Comparison of ENCODE assay signal across 11 cellular contexts in the genomic region with DNA sequence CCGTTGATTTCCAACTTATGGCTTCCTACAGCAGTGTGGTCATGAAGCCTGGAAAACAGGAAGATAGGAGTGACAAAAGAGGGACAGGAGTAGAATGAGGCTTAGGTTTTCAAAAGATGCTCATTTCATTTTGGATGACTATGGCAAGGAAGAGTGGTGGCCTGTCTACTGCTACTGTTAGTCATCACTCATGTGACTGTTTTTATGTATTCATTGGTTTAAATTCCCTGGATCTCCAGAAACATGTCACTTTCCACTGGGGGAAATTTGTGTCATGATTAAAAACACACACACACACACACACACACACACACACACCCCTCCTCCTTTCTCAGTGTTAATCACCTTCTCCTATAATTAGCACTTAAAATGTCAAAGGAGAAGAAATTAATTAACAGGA. TPM values are rescaled to one million over a fixed set of nuclear protein-coding genes. Genes with fewer than 3 reads are reported as not detected.
DNase-seq lines count a peak whose midpoint lies in the region; ATAC-seq and TF ChIP-seq lines count a peak whose summit lies in the region.
"Had no signal": no experiment of that assay in that cellular context is flagged by ENCODE, and none has a peak within 500 bp of the region (broad histone marks: within the 10 kb centered on the region; RNA-seq: fewer than 3 reads in every experiment).

No MANE protein-coding gene starts in this region.

- peak overlapping the region; percentile 95 for H3K27ac Mint-ChIP-seq in activated naive CD8-positive, alpha-beta T cell treated with anti-CD3 and anti-CD28 coated beads, Interleukin-2, amount 10 ng/mL, durations not matched to agents 7 days and 5 days

- H3K4me1 ChIP-seq in GM23248 (ENCODE audit: insufficient read depth) (peaks cover 28% of the 10 kb centered on the region), mucosa of rectum (ENCODE audit: control insufficient read depth in 2 of 2, insufficient read depth in 2 of 2, low read length in 2 of 2) (peaks cover 10 to 21% of the 10 kb centered on the region in 2 donors)

- H3K79me2 ChIP-seq in GM23248 (ENCODE audit: insufficient read depth) = peaks cover 5% of the 10 kb centered on the region; the same call in 1 of the 2 replicates

- H3K9me3 Mint-ChIP-seq in activated naive CD8-positive, alpha-beta T cell treated with anti-CD3 and anti-CD28 coated beads, Interleukin-2, amount 10 ng/mL, durations not matched to agents 7 days and 5 days = no peaks in the 10 kb centered on the region

- no peak for ATAC-seq in activated naive CD8-positive, alpha-beta T cell treated with anti-CD3 and anti-CD28 coated beads, Interleukin-2, amount 10 ng/mL, durations not matched to agents 7 days and 5 days (ENCODE audit: low read depth)
- ATAC-seq in HG02759 (IDR thresholded peaks at IDR 0.05; ENCODE audit: unreplicated experiment) = no peak

- no peaks in the 10 kb centered on the region for H3K9me3 ChIP-seq in GM23248 (ENCODE audit: low read depth)
- H3K9me3 ChIP-seq in mucosa of rectum (ENCODE audit: control insufficient read depth in 2 of 2, low read length in 2 of 2) = no peaks in the 10 kb centered on the region

- peak overlapping the region; percentile 81; the same call in 1 of the 2 replicates for H2AFZ ChIP-seq in GM23248

- POLR2A ChIA-PET in activated naive CD8-positive, alpha-beta T cell treated with anti-CD3 and anti-CD28 coated beads, Interleukin-2, amount 10 ng/mL, durations not matched to agents 7 days and 5 days (lab: Charles Lee) = interaction anchor here (1.2 to 7.5 kb wide), 6 partner anchors 9 to 73 kb away, joined by 3 to 144 read pairs (median 10); a partner anchor contains a TSS

- peaks cover 20% of the 10 kb centered on the region; the same call in 1 of the 2 replicates for H3F3A ChIP-seq in GM23248 (ENCODE audit: insufficient read depth)

- H3K27ac ChIP-seq in C4-2B (peak overlapping the region; percentile 47), GM23248 (peak overlapping the region; percentile 58; the same call in 1 of the 2 replicates), mucosa of rectum (ENCODE audit: low read depth in 2 of 2, low read length in 2 of 2) (no peak overlapping the region)

- H4K20me1 ChIP-seq in GM23248 (ENCODE audit: insufficient read depth) = no peaks in the 10 kb centered on the region

- H3K4me3 Mint-ChIP-seq in activated naive CD8-positive, alpha-beta T cell treated with anti-CD3 and anti-CD28 coated beads, Interleukin-2, amount 10 ng/mL, durations not matched to agents 7 days and 5 days = peak overlapping the region; percentile 86

- H3K9ac ChIP-seq in GM23248 (peak overlapping the region; percentile 49; the same call in 1 of the 2 replicates), mucosa of rectum (ENCODE audit: low read depth in 1 of 2, low read length in 2 of 2) (no peak overlapping the region)

- peaks cover 38% of the 10 kb centered on the region for H3K4me1 Mint-ChIP-seq in activated naive CD8-positive, alpha-beta T cell treated with anti-CD3 and anti-CD28 coated beads, Interleukin-2, amount 10 ng/mL, durations not matched to agents 7 days and 5 days

- in situ Hi-C loops in GM23248 (cut with MboI) = no loop called here
- in situ Hi-C loops in G401 (cut with HindIII; ENCODE audit: low sequenced_read_pairs) = no loop called here

- H3K9me2 ChIP-seq in GM23248 (ENCODE audit: insufficient read depth) = no peaks in the 10 kb centered on the region

- DNase-seq in GM23248 (peak; percentile 63), NCI-H774 (lab: John Stamatoyannopoulos, UW) (no peak), G401 (ENCODE audit: low spot score) (no peak)
- no peak for DNase-seq in activated naive CD8-positive, alpha-beta T cell treated with anti-CD3 and anti-CD28 coated beads, Interleukin-2, amount 10 ng/mL, durations not matched to agents 7 days and 5 days
- no peak for DNase-seq in effector CD8-positive, alpha-beta T cell (lab: John Stamatoyannopoulos, UW)
- DNase-seq: GDM1; NCI-H1092; stimulated activated CD8-positive, alpha-beta memory T cell treated with anti-CD3 and anti-CD28 coated beads, Interleukin-4, amount 100 ng/mL, for 48 hours had no signal

- H3K36me3 ChIP-seq in GM23248 (ENCODE audit: low read depth) (no peaks in the 10 kb centered on the region), mucosa of rectum (ENCODE audit: control insufficient read depth in 2 of 2, insufficient read depth in 2 of 2, low read length in 2 of 2) (no peaks in the 10 kb centered on the region)

- H3K27me3 ChIP-seq in GM23248 (replicated peaks; ENCODE audit: insufficient read depth) (no peaks in the 10 kb centered on the region), mucosa of rectum (ENCODE audit: control insufficient read depth in 2 of 2, insufficient read depth in 2 of 2, low read length in 2 of 2) (no peaks in the 10 kb centered on the region)

- H3K36me3 Mint-ChIP-seq in activated naive CD8-positive, alpha-beta T cell treated with anti-CD3 and anti-CD28 coated beads, Interleukin-2, amount 10 ng/mL, durations not matched to agents 7 days and 5 days = peaks cover 23% of the 10 kb centered on the region

- no peak for TF ChIP-seq CTCF in C4-2B (conservative IDR thresholded peaks at IDR 0.05)

- peak overlapping the region; percentile 71; the same call in 1 of the 2 replicates for H3K4me3 ChIP-seq in GM23248
- H3K4me3 ChIP-seq in mucosa of rectum (ENCODE audit: low read length in 2 of 2) = peak overlapping the region; percentile 72 to 73

- H3K27me3 Mint-ChIP-seq in activated naive CD8-positive, alpha-beta T cell treated with anti-CD3 and anti-CD28 coated beads, Interleukin-2, amount 10 ng/mL, durations not matched to agents 7 days and 5 days = no peaks in the 10 kb centered on the region

- peak overlapping the region; percentile 64 for H3K4me2 ChIP-seq in GM23248 (ENCODE audit: unreplicated experiment)

- 43 to 58% methylated on average over 1 of the region's 1 CpG for WGBS in GM23248 (ENCODE audit: low coverage in 1 of 2, low lambda C conversion rate in 2 of 2, missing lambda C conversion rate in 2 of 2), 2 experiments

RNA-seq across cellular contexts. Expression of a gene that starts 1.1 kb away (rescaled TPM):
- 32.6 and 46.5 TPM in 2 replicates for total RNA-seq in GM23248 (2014; rRNA removed; shearing (Covaris generic))
- 21.7 and 22.4 TPM in 2 replicates for polyA plus RNA-seq in GM23248 (2016; fragmentation: Nextera tagmentation; extraction: Ambion mirVana)
- 100 to 1,000 TPM; 166 to 172 TPM for total RNA-seq in activated naive CD8-positive, alpha-beta T cell treated with anti-CD3 and anti-CD28 coated beads, Interleukin-2, amount 10 ng/mL, durations not matched to agents 7 days and 5 days
- total RNA-seq in G401 (2014; rRNA removed; shearing (Covaris generic)) = 4.5 and 6.0 TPM in 2 replicates

RNA-seq across cellular contexts. Expression of a gene that starts 47.3 kb away (rescaled TPM):
- not detected in 2 replicates for total RNA-seq in GM23248 (2014; rRNA removed; shearing (Covaris generic))
- not detected in 2 replicates for polyA plus RNA-seq in GM23248 (2016; fragmentation: Nextera tagmentation; extraction: Ambion mirVana)
- total RNA-seq in activated naive CD8-positive, alpha-beta T cell treated with anti-CD3 and anti-CD28 coated beads, Interleukin-2, amount 10 ng/mL, durations not matched to agents 7 days and 5 days = 1 to 10 TPM; 2.8 to 3.5 TPM
- not detected in 2 replicates for total RNA-seq in G401 (2014; rRNA removed; shearing (Covaris generic))

RNA-seq across cellular contexts. Expression of a gene that starts 59.6 kb away (rescaled TPM):
- total RNA-seq in GM23248 (2014; rRNA removed; shearing (Covaris generic)) = not detected in 2 replicates
- not detected in 2 replicates for polyA plus RNA-seq in GM23248 (2016; fragmentation: Nextera tagmentation; extraction: Ambion mirVana)
- total RNA-seq in activated naive CD8-positive, alpha-beta T cell treated with anti-CD3 and anti-CD28 coated beads, Interleukin-2, amount 10 ng/mL, durations not matched to agents 7 days and 5 days = 10 to 100 TPM; 70.6 to 76.3 TPM
- total RNA-seq in G401 (2014; rRNA removed; shearing (Covaris generic)) = not detected in 2 replicates

Comparison
In these comparisons a context has a peak if more than half of its experiments do, and no peak if none do; other contexts are left out.
1. H3K27ac ChIP-seq: peak in C4-2B (single experiment) and GM23248 (single experiment); none in mucosa of rectum (0 of 2).
2. RNA of a gene that starts 59.6 kb away (total RNA-seq): 70.6 to 76.3 TPM in activated naive CD8-positive, alpha-beta T cell treated with anti-CD3 and anti-CD28 coated beads, Interleukin-2, amount 10 ng/mL, durations not matched to agents 7 days and 5 days; not detected in GM23248 and not detected in G401; every median in the first group is over 10 times any median in the second.